Comparison of ENCODE assay signal across 27 cellular contexts in genomic region chr7:135197343-135197742, GRCh38. TPM values are rescaled to one million over a fixed set of nuclear protein-coding genes. Genes with fewer than 3 reads are reported as not detected.
"Had no signal": no experiment of that assay in that cellular context is flagged by ENCODE, and none has a peak within 500 bp of the region (broad histone marks: within the 10 kb centered on the region; RNA-seq: fewer than 3 reads in every experiment).

No MANE protein-coding gene starts in this region.

- H3K9me3 ChIP-seq: left lung, tibial artery, uterus had no signal

- H3K4me1 ChIP-seq: left lung, tibial artery, uterus had no signal

- ATAC-seq: activated CD8-positive, alpha-beta memory T cell treated with anti-CD3 and anti-CD28 coated beads, Interleukin-2, amount 10 ng/mL, durations not matched to agents 7 days and 5 days; effector memory CD8-positive, alpha-beta T cell; esophagus mucosa; left lung; natural killer cell had no signal

- H3K36me3 ChIP-seq: uterus had no signal

- DNase-seq: activated CD4-positive, alpha-beta T cell treated with anti-CD3 and anti-CD28 coated beads for 4 hours; activated CD4-positive, alpha-beta T cell treated with anti-CD3 and anti-CD28 coated beads, Interleukin-2, amount 50 U/mL, for 48 hours; activated CD4-positive, CD25-positive, alpha-beta regulatory T cell; activated CD8-positive, alpha-beta memory T cell treated with anti-CD3 and anti-CD28 coated beads, Interleukin-2, amount 10 ng/mL, durations not matched to agents 7 days and 5 days; activated gamma-delta T cell; central memory CD4-positive, alpha-beta T cell; effector memory CD8-positive, alpha-beta T cell; hippocampal formation; kidney glomerular epithelial cell; left lung; natural killer cell; retina; stimulated activated CD4-positive, alpha-beta T cell treated with anti-CD3 and anti-CD28 coated beads, Interleukin-4, amount 100 ng/mL, for 24 hours; T-helper 9 cell; uterus had no signal

- H3K27me3 ChIP-seq: left lung, tibial artery, uterus had no signal

- H3K4me3 ChIP-seq: left lung, tibial artery, uterus had no signal

- H3K27ac ChIP-seq: left lung, tibial artery, uterus had no signal

RNA-seq across cellular contexts. Expression of gene STRA8, which starts 36.3 kb away (rescaled TPM):
- total RNA-seq: activated CD8-positive, alpha-beta memory T cell treated with anti-CD3 and anti-CD28 coated beads, Interleukin-2, amount 10 ng/mL, durations not matched to agents 7 days and 5 days; activated T-helper 1 cell treated with anti-CD3 and anti-CD28 coated beads, Interleukin-12 subunit alpha, Interleukin-12 subunit beta, Interleukin-2, Interleukin-4 antibody, amounts not matched to agents 30 ng/mL and 10 ng/mL and 1 ng/mL, durations not matched to agents 14 hours and 24 hours and 36 hours; astrocyte; dermis microvascular lymphatic vessel endothelial cell; endothelial cell of umbilical vein; esophagus mucosa; frontal cortex; left lung; lung microvascular endothelial cell; mesothelial cell of epicardium; natural killer cell; osteocyte; progenitor cell of endocrine pancreas; T-helper 1 cell treated with Interleukin-12 subunit alpha and Interleukin-12 subunit beta and Interleukin-4 antibody, amounts not matched to agents 30 ng/mL and 1 ng/mL, for 36 hours; uterus had no signal
- polyA plus RNA-seq: endothelial cell of umbilical vein had no signal

RNA-seq across cellular contexts. Expression of gene TMEM140, which starts 49.5 kb away (rescaled TPM):
- total RNA-seq: osteocyte had no signal
